In the genomic region with DNA sequence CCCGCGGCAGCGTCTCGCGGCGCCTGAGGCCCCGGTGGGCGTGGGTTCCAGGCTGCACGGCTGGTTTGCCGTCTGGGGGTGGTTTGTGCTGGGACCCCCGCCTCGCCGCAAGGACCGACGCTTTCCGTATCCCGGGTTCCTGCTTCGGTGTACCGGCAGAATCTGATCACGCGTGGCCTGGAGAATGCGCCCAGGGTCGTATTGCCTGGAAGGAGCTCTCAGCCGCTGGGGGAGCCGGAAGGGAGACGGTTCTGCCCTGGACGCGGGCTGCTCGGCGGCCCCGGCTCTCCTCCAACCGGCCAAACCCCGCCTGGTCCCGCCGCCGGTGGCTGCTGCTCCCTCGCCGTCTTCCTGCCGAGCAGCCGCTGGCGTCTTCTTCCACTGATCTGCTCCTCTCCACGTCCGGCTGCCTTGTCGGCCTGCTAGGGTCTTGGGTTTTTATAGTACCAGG, we compare ENCODE assay signal across 1 cellular context.
A peak's percentile ranks its signal among the peaks of the same experiment; 100 is the strongest.
TF ChIP-seq lines count a peak whose summit lies in the region.

No MANE protein-coding gene starts in this region.

TF ChIP-seq in H1, 55 proteins besides CTCF, POLR2A, EP300 and RAD21:
- TF ChIP-seq GABPA (IDR thresholded peaks at IDR 0.05; ENCODE audit: borderline replicate concordance, insufficient read depth, low read length), result no peak
- TF ChIP-seq SUZ12 (IDR thresholded peaks at IDR 0.05; ENCODE audit: low read length), result 0 out of 2 replicates have a peak, but pooled peaks have one; percentile 43
- no peak for TF ChIP-seq CHD2 (IDR thresholded peaks at IDR 0.05; ENCODE audit: low read length)
- no peak for TF ChIP-seq TEAD4 (IDR thresholded peaks at IDR 0.05; ENCODE audit: low read depth, low read length)
- TF ChIP-seq KDM4A (IDR thresholded peaks at IDR 0.05; ENCODE audit: low read depth, low read length, severe bottlenecking), result peak; percentile 16
- no peak for TF ChIP-seq SIRT6 (IDR thresholded peaks at IDR 0.05; ENCODE audit: low read length)
- peak; percentile 37 for TF ChIP-seq EZH2 (IDR thresholded peaks at IDR 0.05; ENCODE audit: low read depth, low read length, severe bottlenecking)
